9 cellular contexts compared by ENCODE assay signal in the genomic region with DNA sequence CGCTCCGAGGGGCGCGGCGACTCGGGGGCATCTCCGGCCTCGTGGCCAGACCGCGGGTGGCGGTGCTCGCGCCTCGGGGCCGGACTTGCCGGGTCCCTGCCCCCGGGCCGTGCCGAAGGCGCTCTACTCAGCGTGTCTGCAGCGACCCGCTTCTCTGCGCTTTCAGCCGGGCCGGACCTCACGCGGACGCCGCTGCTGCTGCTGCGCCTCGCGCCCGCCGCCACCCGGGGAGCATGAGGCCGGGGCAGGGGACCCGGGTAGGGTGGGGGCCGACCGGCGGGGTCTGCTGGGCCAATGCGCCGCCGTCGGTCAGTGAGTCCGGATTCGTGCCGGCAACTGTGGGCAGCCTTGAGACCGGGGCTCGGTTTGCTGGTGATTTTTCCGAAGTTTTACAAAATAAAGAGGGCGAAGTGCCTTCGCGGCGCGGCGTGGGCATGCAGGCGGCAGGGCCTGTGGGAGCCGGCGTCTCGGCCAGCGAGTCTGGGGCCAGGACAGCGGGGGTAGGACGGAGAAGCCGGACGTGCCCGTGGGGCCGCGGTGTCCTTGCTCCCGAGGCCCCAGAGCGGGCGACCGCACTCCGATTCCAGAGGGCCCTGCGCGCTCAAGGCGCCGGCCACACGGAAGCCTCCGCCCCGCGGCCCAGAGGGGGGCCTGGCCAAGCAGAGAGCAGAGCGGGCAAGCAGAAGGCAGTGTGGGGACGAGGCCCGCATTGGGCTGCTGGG. TPM values are rescaled to one million over a fixed set of nuclear protein-coding genes. Genes with fewer than 3 reads are reported as not detected.
A peak's percentile ranks its signal among the peaks of the same experiment; 100 is the strongest.
DNase-seq lines count a peak whose midpoint lies in the region; ATAC-seq and TF ChIP-seq lines count a peak whose summit lies in the region.
"Had no signal": no experiment of that assay in that cellular context is flagged by ENCODE, and none has a peak within 500 bp of the region (broad histone marks: within the 10 kb centered on the region; RNA-seq: fewer than 3 reads in every experiment).

No MANE protein-coding gene starts in this region.

- H3K36me3 ChIP-seq in esophagus muscularis mucosa (no peaks in the 10 kb centered on the region), PC-3 (ENCODE audit: low read depth, low read length) (no peaks in the 10 kb centered on the region)

- intact Hi-C loops in esophagus muscularis mucosa (cut with DNase I) (no loop called here), PC-3 (cut with micrococcal nuclease) (no loop called here)

- 17% methylated on average over 32 of the region's 85 CpGs for WGBS in esophagus muscularis mucosa

- H3K9me3 ChIP-seq in esophagus muscularis mucosa (peaks cover 0 to 11% (median 0%) of the 10 kb centered on the region in 4 donors), PC-3 (ENCODE audit: low read length) (no peaks in the 10 kb centered on the region)

- peaks cover 18 to 23% (median 22%) of the 10 kb centered on the region in 4 donors for H3K4me1 ChIP-seq in esophagus muscularis mucosa
- H3K4me1 ChIP-seq in PC-3 (ENCODE audit: insufficient read depth, low read length): no peaks in the 10 kb centered on the region

- H3K79me2 ChIP-seq in PC-3 (ENCODE audit: low read length): no peaks in the 10 kb centered on the region

- no peak for ATAC-seq in PC-3

- H3K27ac Mint-ChIP-seq in osteocyte (ENCODE audit: unreplicated experiment): no peak overlapping the region

- H3K27me3 Mint-ChIP-seq in osteocyte (ENCODE audit: unreplicated experiment): peaks cover 79% of the 10 kb centered on the region

- H3K4me2 ChIP-seq in PC-3 (ENCODE audit: low read length): no peak overlapping the region

- POLR2A ChIA-PET in HEK293T (lab: Yijun Ruan, JAX): no interaction called here
- POLR2A ChIA-PET in PC-3 (lab: Charles Lee; ENCODE audit: unreplicated experiment): no interaction called here

- H3K27ac ChIP-seq in esophagus muscularis mucosa (replicated peaks in 1 of 4) (no peak overlapping the region), PC-3 (ENCODE audit: low read length) (no peak overlapping the region)

- peaks cover 0 to 59% (median 21%) of the 10 kb centered on the region in 4 donors for H3K27me3 ChIP-seq in esophagus muscularis mucosa
- no peaks in the 10 kb centered on the region; the same call in 1 of the 2 replicates for H3K27me3 ChIP-seq in PC-3 (ENCODE audit: low read length)

- BruUV-seq in PC-3 (replicated peaks; lab: Mats Ljungman, UMichigan): no TSS peak

- TF ChIP-seq POLR2A in esophagus muscularis mucosa (IDR thresholded peaks at IDR 0.05; ENCODE audit: low read depth): no peak

- DNase-seq in COLO668 (lab: John Stamatoyannopoulos, UW; ENCODE audit: unreplicated experiment) (peak; percentile 70), HEK293T (ENCODE audit: extremely low spot score) (peak; percentile 54), esophagus muscularis mucosa (ENCODE audit: extremely low spot score) (no peak), osteocyte (ENCODE audit: extremely low spot score, unreplicated experiment) (peak; percentile 86), SK-N-DZ (ENCODE audit: low spot score) (no peak), PC-3 (no peak), HT-29 (ENCODE audit: low spot score) (no peak)
- no peak for DNase-seq in stimulated activated CD4-positive, alpha-beta T cell treated with anti-CD3 and anti-CD28 coated beads, Interleukin-1b, Interleukin-23, amount 100 ng/mL, for 48 hours
- DNase-seq: effector CD4-positive, alpha-beta T cell had no signal

- H2AFZ ChIP-seq in PC-3 (ENCODE audit: low read length): no peak overlapping the region

- H3K9me2 ChIP-seq in PC-3 (replicated peaks; ENCODE audit: low read length): no peaks in the 10 kb centered on the region

- TF ChIP-seq EP300 in esophagus muscularis mucosa (IDR thresholded peaks at IDR 0.05): no peak

- CTCF ChIA-PET in HEK293T (lab: Yijun Ruan, JAX) (no interaction called here), PC-3 (lab: Charles Lee) (no interaction called here)

- H3K4me3 ChIP-seq in esophagus muscularis mucosa (peak overlapping the region; percentile 42 to 50 (median 48)), PC-3 (ENCODE audit: low read length) (no peak overlapping the region)

- peaks cover 4% of the 10 kb centered on the region for H3K9me3 Mint-ChIP-seq in osteocyte (ENCODE audit: unreplicated experiment)

- H3K4me3 Mint-ChIP-seq in osteocyte (ENCODE audit: unreplicated experiment): peak overlapping the region; percentile 59

- no peaks in the 10 kb centered on the region for H4K20me1 ChIP-seq in PC-3 (ENCODE audit: low read length)

- no peaks in the 10 kb centered on the region for H3F3A ChIP-seq in PC-3 (ENCODE audit: low read length, unreplicated experiment)

- H3K9ac ChIP-seq in PC-3 (ENCODE audit: low read length): no peak overlapping the region

- peaks cover 6% of the 10 kb centered on the region for H3K4me1 Mint-ChIP-seq in osteocyte (ENCODE audit: unreplicated experiment)

- peaks cover 2% of the 10 kb centered on the region for H3K36me3 Mint-ChIP-seq in osteocyte (ENCODE audit: unreplicated experiment)

- TF ChIP-seq CTCF in esophagus muscularis mucosa (IDR thresholded peaks at IDR 0.05) (no peak), osteocyte (IDR thresholded peaks at IDR 0.05) (no peak), PC-3 (conservative IDR thresholded peaks at IDR 0.05; ENCODE audit: low read depth, low read length) (no peak)

TF ChIP-seq in HEK293T, 16 proteins besides CTCF, POLR2A, EP300 and RAD21:
- TF ChIP-seq LEF1 (IDR thresholded peaks at IDR 0.05; ENCODE audit: borderline replicate concordance) (no peak), BHLHE40 (IDR thresholded peaks at IDR 0.05; ENCODE audit: borderline replicate concordance) (no peak), L3MBTL2 (conservative IDR thresholded peaks at IDR 0.05) (no peak; the same call in 1 of the 2 replicates), SUZ12 (IDR thresholded peaks at IDR 0.05) (no peak), SP1 (IDR thresholded peaks at IDR 0.05) (no peak), ARNT (IDR thresholded peaks at IDR 0.05) (no peak), TARDBP (IDR thresholded peaks at IDR 0.05) (no peak), HDGF (IDR thresholded peaks at IDR 0.05; ENCODE audit: borderline replicate concordance) (no peak), ELF4 (IDR thresholded peaks at IDR 0.05) (no peak), ZNF384 (IDR thresholded peaks at IDR 0.05) (no peak), FOXK2 (IDR thresholded peaks at IDR 0.05) (no peak), FOXM1 (IDR thresholded peaks at IDR 0.05; ENCODE audit: borderline replicate concordance) (no peak), CTBP1 (IDR thresholded peaks at IDR 0.05; ENCODE audit: borderline replicate concordance) (no peak), NFRKB (IDR thresholded peaks at IDR 0.05) (no peak)

RNA-seq across cellular contexts. Expression of gene FAM163A, which starts 0.7 kb away (rescaled TPM):
- total RNA-seq in esophagus muscularis mucosa (under 1 TPM; under 0.01 to 0.50 (median 0.24) TPM), osteocyte (not detected in 2 replicates), PC-3 (2014; rRNA removed) (not detected in 2 replicates)
- polyA plus RNA-seq in SK-N-DZ (2014; cell fraction: cytosol; rRNA removed): 30.8 and 34.2 TPM in 2 replicates
- 26.5 and 29.2 TPM in 2 replicates for polyA plus RNA-seq in SK-N-DZ (2014; cell fraction: nucleus; rRNA removed)
- total RNA-seq in HT-29 (2014; rRNA removed; shearing (Covaris generic)): not detected in 2 replicates

Comparison
In these comparisons a context has a peak if more than half of its experiments do, and no peak if none do; other contexts are left out.
1. DNase-seq: peak in COLO668 (single experiment), HEK293T (single experiment) and osteocyte (single experiment); none in esophagus muscularis mucosa (single experiment), SK-N-DZ (single experiment), PC-3 (single experiment), HT-29 (single experiment) and stimulated activated CD4-positive, alpha-beta T cell treated with anti-CD3 and anti-CD28 coated beads, Interleukin-1b, Interleukin-23, amount 100 ng/mL, for 48 hours (single experiment).